ENCODE assay signal across 20 cellular contexts in the genomic region with DNA sequence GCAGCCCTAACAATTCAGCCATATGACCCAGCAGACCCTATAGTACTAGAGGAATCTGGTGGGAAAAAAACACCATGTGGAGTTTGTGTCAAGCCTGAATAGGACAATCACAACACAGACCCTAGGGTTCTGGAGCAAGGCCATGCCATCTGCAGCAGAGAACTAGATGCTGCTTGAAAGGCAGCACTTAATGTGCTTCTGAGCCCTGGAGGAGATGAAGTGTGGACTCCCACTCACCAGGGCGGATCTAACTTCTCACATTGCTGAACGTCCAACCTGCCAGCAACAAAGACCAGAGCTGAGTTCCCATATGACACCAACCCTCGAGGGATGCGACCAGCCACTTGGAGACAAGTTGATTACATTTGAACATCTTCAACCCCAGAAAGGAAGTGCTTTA. TPM values are rescaled to one million over a fixed set of nuclear protein-coding genes. Genes with fewer than 3 reads are reported as not detected.
DNase-seq lines count a peak whose midpoint lies in the region; ATAC-seq and TF ChIP-seq lines count a peak whose summit lies in the region.
"Had no signal": no experiment of that assay in that cellular context is flagged by ENCODE, and none has a peak within 500 bp of the region (broad histone marks: within the 10 kb centered on the region; RNA-seq: fewer than 3 reads in every experiment).

No MANE protein-coding gene starts in this region.

- H3K36me3 ChIP-seq in IMR-90 (ENCODE audit: control insufficient read depth, insufficient read depth, low read length): no peaks in the 10 kb centered on the region
- no peaks in the 10 kb centered on the region for H3K36me3 ChIP-seq in osteoblast (ENCODE audit: insufficient read depth, low read length)
- H3K36me3 ChIP-seq: BE2C; BLaER1 treated with 17β-estradiol and CSF1 and Interleukin-3, amounts not matched to agents 10 nM and 100 nM had no signal

- DNase-seq in DMS 273 (lab: John Stamatoyannopoulos, UW; ENCODE audit: unreplicated experiment) (peak; percentile 34), DMS 273 treated with DMSO at 0.1 percent for 48 hours (lab: John Stamatoyannopoulos, UW) (no peak), IMR-90 (no peak), cerebellar nuclear complex (lab: John Stamatoyannopoulos, UW) (peak; percentile 30 to 80), osteoblast (ENCODE audit: insufficient read length, low spot score, missing footprints) (peak; percentile 14), iPS-NIHi11 (ENCODE audit: low spot score) (no peak)
- no peak for DNase-seq in activated T-helper 1 cell treated with anti-CD3 and anti-CD28 coated beads, Interleukin-12 subunit alpha, Interleukin-12 subunit beta, Interleukin-2, Interleukin-4 antibody, amounts not matched to agents 30 ng/mL and 10 ng/mL and 1 ng/mL, durations not matched to agents 14 hours and 24 hours and 36 hours (ENCODE audit: low spot score)
- DNase-seq: BE2C; CD4-positive, alpha-beta T cell; CD8-positive, alpha-beta memory T cell; DMS79; EL; GF-D8; GM23248; H7; HCEC 1CT had no signal

- H3K18ac ChIP-seq in IMR-90 (ENCODE audit: low read depth, low read length): no peak overlapping the region

- no peak overlapping the region for H3K56ac ChIP-seq in IMR-90 (ENCODE audit: extremely low read depth, insufficient read depth, low read length)

- H2BK120ac ChIP-seq in IMR-90 (ENCODE audit: low read depth, low read length): no peak overlapping the region

- H2AK9ac ChIP-seq in IMR-90 (replicated peaks; ENCODE audit: low read depth, low read length, poor library complexity): no peak overlapping the region

- no peak overlapping the region for H3K4me3 ChIP-seq in IMR-90 (ENCODE audit: insufficient read depth, low read depth, low read length)
- H3K4me3 ChIP-seq in osteoblast (ENCODE audit: insufficient read depth, low read length): no peak overlapping the region
- H3K4me3 ChIP-seq: BLaER1 treated with 17β-estradiol and CSF1 and Interleukin-3, amounts not matched to agents 10 nM and 100 nM; GM23248 had no signal

- H3K9me3 ChIP-seq in IMR-90 (ENCODE audit: control insufficient read depth, insufficient read depth, low read length): no peaks in the 10 kb centered on the region
- H3K9me3 ChIP-seq in osteoblast (ENCODE audit: low read depth, low read length): no peaks in the 10 kb centered on the region
- H3K9me3 ChIP-seq: BE2C; BLaER1 treated with 17β-estradiol and CSF1 and Interleukin-3, amounts not matched to agents 10 nM and 100 nM had no signal

- CTCF ChIA-PET in IMR-90 (lab: Yijun Ruan, JAX): no interaction called here

- no peak overlapping the region for H3K14ac ChIP-seq in IMR-90 (replicated peaks; ENCODE audit: low read depth, low read length)

- H3K27me3 ChIP-seq in IMR-90 (ENCODE audit: control insufficient read depth, insufficient read depth, low read length): no peaks in the 10 kb centered on the region; the same call in 1 of the 2 replicates
- H3K27me3 ChIP-seq in osteoblast (ENCODE audit: insufficient read depth, low read length): peaks cover 12% of the 10 kb centered on the region
- H3K27me3 ChIP-seq: BLaER1 treated with 17β-estradiol and CSF1 and Interleukin-3, amounts not matched to agents 10 nM and 100 nM had no signal

- H3K4me2 ChIP-seq in IMR-90 (ENCODE audit: low read depth, low read length): no peak overlapping the region
- H3K4me2 ChIP-seq in osteoblast (ENCODE audit: insufficient read depth, low read length): no peak overlapping the region
- H3K4me2 ChIP-seq: BLaER1 treated with 17β-estradiol and CSF1 and Interleukin-3, amounts not matched to agents 10 nM and 100 nM had no signal

- in situ Hi-C loops in IMR-90 (cut with MboI; ENCODE audit: low sequenced_read_pairs): no loop called here

- no peak overlapping the region for H3K27ac Mint-ChIP-seq in activated T-helper 1 cell treated with anti-CD3 and anti-CD28 coated beads, Interleukin-12 subunit alpha, Interleukin-12 subunit beta, Interleukin-2, Interleukin-4 antibody, amounts not matched to agents 30 ng/mL and 10 ng/mL and 1 ng/mL, durations not matched to agents 14 hours and 24 hours and 36 hours
- H3K27ac Mint-ChIP-seq: CD14-positive monocyte; CD4-positive, alpha-beta T cell; CD8-positive, alpha-beta memory T cell had no signal

- H4K8ac ChIP-seq in IMR-90 (ENCODE audit: low read depth in 2 of 2, low read length in 2 of 2): no peak overlapping the region

- H3K9ac ChIP-seq in IMR-90 (ENCODE audit: low read depth, low read length): no peak overlapping the region
- H3K9ac ChIP-seq: BLaER1 treated with 17β-estradiol and CSF1 and Interleukin-3, amounts not matched to agents 10 nM and 100 nM; GM23248 had no signal

- intact Hi-C loops in IMR-90 (cut with micrococcal nuclease): no loop called here
- intact Hi-C loops in activated T-helper 1 cell treated with anti-CD3 and anti-CD28 coated beads, Interleukin-12 subunit alpha, Interleukin-12 subunit beta, Interleukin-2, Interleukin-4 antibody, amounts not matched to agents 30 ng/mL and 10 ng/mL and 1 ng/mL, durations not matched to agents 14 hours and 24 hours and 36 hours (cut with micrococcal nuclease): no loop called here

- H2BK15ac ChIP-seq in IMR-90 (ENCODE audit: low read depth, low read length): no peak overlapping the region

- no peaks in the 10 kb centered on the region for H3K9me3 Mint-ChIP-seq in activated T-helper 1 cell treated with anti-CD3 and anti-CD28 coated beads, Interleukin-12 subunit alpha, Interleukin-12 subunit beta, Interleukin-2, Interleukin-4 antibody, amounts not matched to agents 30 ng/mL and 10 ng/mL and 1 ng/mL, durations not matched to agents 14 hours and 24 hours and 36 hours
- H3K9me3 Mint-ChIP-seq: CD8-positive, alpha-beta memory T cell had no signal

- no peaks in the 10 kb centered on the region for H3K4me1 Mint-ChIP-seq in activated T-helper 1 cell treated with anti-CD3 and anti-CD28 coated beads, Interleukin-12 subunit alpha, Interleukin-12 subunit beta, Interleukin-2, Interleukin-4 antibody, amounts not matched to agents 30 ng/mL and 10 ng/mL and 1 ng/mL, durations not matched to agents 14 hours and 24 hours and 36 hours (ENCODE audit: low read depth)
- H3K4me1 Mint-ChIP-seq: CD8-positive, alpha-beta memory T cell had no signal

- no peak overlapping the region for H3K23ac ChIP-seq in IMR-90 (ENCODE audit: low read depth, low read length)

- no TSS peak for BruUV-seq in IMR-90 (replicated peaks; lab: Mats Ljungman, UMichigan)

- no peak for TF ChIP-seq POLR2A in IMR-90 (IDR thresholded peaks at IDR 0.05; ENCODE audit: low read depth, low read length)

- no peaks in the 10 kb centered on the region for H3K79me2 ChIP-seq in osteoblast (ENCODE audit: insufficient read depth, low read length)

- H2BK20ac ChIP-seq in IMR-90 (ENCODE audit: low read depth, low read length): no peak overlapping the region

- ATAC-seq in IMR-90 (ENCODE audit: low read depth) (no peak), GM19023 (IDR thresholded peaks at IDR 0.05; ENCODE audit: unreplicated experiment) (no peak)

- no peak for TF ChIP-seq RAD21 in IMR-90 (IDR thresholded peaks at IDR 0.05; ENCODE audit: low read length)

- H2BK5ac ChIP-seq in IMR-90 (ENCODE audit: low read depth, low read length, poor library complexity, severe bottlenecking): no peak overlapping the region

- peaks cover 4% of the 10 kb centered on the region for H3K27me3 Mint-ChIP-seq in activated T-helper 1 cell treated with anti-CD3 and anti-CD28 coated beads, Interleukin-12 subunit alpha, Interleukin-12 subunit beta, Interleukin-2, Interleukin-4 antibody, amounts not matched to agents 30 ng/mL and 10 ng/mL and 1 ng/mL, durations not matched to agents 14 hours and 24 hours and 36 hours (ENCODE audit: insufficient read depth)

- peak overlapping the region; percentile 20; the same call in 1 of the 2 replicates for H2AK5ac ChIP-seq in IMR-90 (ENCODE audit: low read depth, low read length)

- peaks cover 0 to 36% of the 10 kb centered on the region in 2 experiments; a peak in 2 of 4 replicates for H3K79me1 ChIP-seq in IMR-90 (ENCODE audit: low read depth in 1 of 2, low read length in 2 of 2)

- H3K4ac ChIP-seq in IMR-90 (ENCODE audit: low read depth, low read length): no peak overlapping the region

- WGBS in IMR-90 (ENCODE audit: extremely low coverage in 2 of 2, insufficient read length in 1 of 2), 2 experiments: no CpG with 5 or more reads among the region's 4 CpGs

- POLR2A ChIA-PET in IMR-90 (lab: Charles Lee; ENCODE audit: unreplicated experiment): no interaction called here

- H3K27ac ChIP-seq in IMR-90 (ENCODE audit: insufficient read depth, low read length): no peak overlapping the region
- H3K27ac ChIP-seq in osteoblast (ENCODE audit: low read depth, low read length): no peak overlapping the region
- H3K27ac ChIP-seq: 22Rv1; BLaER1 treated with 17β-estradiol and CSF1 and Interleukin-3, amounts not matched to agents 10 nM and 100 nM; GM23248 had no signal

- H4K5ac ChIP-seq in IMR-90 (ENCODE audit: low read depth, low read length): no peak overlapping the region

- H3K36me3 Mint-ChIP-seq in activated T-helper 1 cell treated with anti-CD3 and anti-CD28 coated beads, Interleukin-12 subunit alpha, Interleukin-12 subunit beta, Interleukin-2, Interleukin-4 antibody, amounts not matched to agents 30 ng/mL and 10 ng/mL and 1 ng/mL, durations not matched to agents 14 hours and 24 hours and 36 hours (ENCODE audit: low read depth): no peaks in the 10 kb centered on the region
- H3K36me3 Mint-ChIP-seq: CD14-positive monocyte; CD8-positive, alpha-beta memory T cell had no signal

- H4K20me1 ChIP-seq in IMR-90 (ENCODE audit: insufficient read depth, low read length): peaks cover 4% of the 10 kb centered on the region; the same call in 1 of the 2 replicates
- H4K20me1 ChIP-seq in osteoblast (ENCODE audit: insufficient read depth, low read length): no peaks in the 10 kb centered on the region
- H4K20me1 ChIP-seq: BLaER1 treated with 17β-estradiol and CSF1 and Interleukin-3, amounts not matched to agents 10 nM and 100 nM had no signal

- no peak overlapping the region for H4K91ac ChIP-seq in IMR-90 (ENCODE audit: insufficient read depth, low read depth, low read length)

- H2AFZ ChIP-seq in IMR-90 (replicated peaks; ENCODE audit: low read length, poor library complexity): no peak overlapping the region
- no peak overlapping the region for H2AFZ ChIP-seq in osteoblast (ENCODE audit: low read length)
- H2AFZ ChIP-seq: GM23248 had no signal

- dilution Hi-C loops in IMR-90 (cut with HindIII; ENCODE audit: low sequenced_read_pairs, unreplicated experiment): no loop called here

- no peak overlapping the region for H3K4me3 Mint-ChIP-seq in activated T-helper 1 cell treated with anti-CD3 and anti-CD28 coated beads, Interleukin-12 subunit alpha, Interleukin-12 subunit beta, Interleukin-2, Interleukin-4 antibody, amounts not matched to agents 30 ng/mL and 10 ng/mL and 1 ng/mL, durations not matched to agents 14 hours and 24 hours and 36 hours
- H3K4me3 Mint-ChIP-seq: CD14-positive monocyte; CD4-positive, alpha-beta T cell; CD8-positive, alpha-beta memory T cell had no signal

- H3K9me1 ChIP-seq in IMR-90 (ENCODE audit: insufficient read depth, low read length): peaks cover 21% of the 10 kb centered on the region

- no peak for TF ChIP-seq CTCF in IMR-90 (conservative IDR thresholded peaks at IDR 0.05; ENCODE audit: low read depth, low read length)
- no peak for TF ChIP-seq CTCF in osteoblast (IDR thresholded peaks at IDR 0.05; ENCODE audit: extremely low read depth, low read depth, low read length)

- H3K4me1 ChIP-seq in IMR-90 (ENCODE audit: control insufficient read depth, insufficient read depth, low read length) (peaks cover 12% of the 10 kb centered on the region; the same call in 1 of the 2 replicates), osteoblast (ENCODE audit: insufficient read depth, low read length) (no peaks in the 10 kb centered on the region)
- H3K4me1 ChIP-seq: BE2C had no signal

RNA-seq across cellular contexts. Expression of gene GABBR2, which starts 43.2 kb away (rescaled TPM):
- total RNA-seq in IMR-90 (2012; rRNA removed): 19.4 and 20.3 TPM in 2 replicates
- 14.2 and 15.4 TPM in 2 replicates for polyA plus RNA-seq in IMR-90 (2012; rRNA removed)
- 9.2 and 11.7 TPM in 2 replicates for polyA plus RNA-seq in IMR-90 (2012; cell fraction: cytosol; rRNA removed)
- polyA plus RNA-seq in IMR-90 (2012; cell fraction: nucleus; rRNA removed; ENCODE audit: low replicate concordance): 5.3 and 6.3 TPM in 2 replicates
- total RNA-seq in osteoblast: under 0.01 and 0.88 TPM in 2 replicates
- not detected in 2 replicates for total RNA-seq in activated T-helper 1 cell treated with anti-CD3 and anti-CD28 coated beads, Interleukin-12 subunit alpha, Interleukin-12 subunit beta, Interleukin-2, Interleukin-4 antibody, amounts not matched to agents 30 ng/mL and 10 ng/mL and 1 ng/mL, durations not matched to agents 14 hours and 24 hours and 36 hours
- total RNA-seq: CD4-positive, alpha-beta T cell; CD8-positive, alpha-beta memory T cell had no signal
- polyA plus RNA-seq: CD14-positive monocyte; CD8-positive, alpha-beta memory T cell had no signal

Comparison
In these comparisons a context has a peak if more than half of its experiments do, and no peak if none do; other contexts are left out.
1. DNase-seq: peak in DMS 273 (single experiment), cerebellar nuclear complex (2 of 2) and osteoblast (single experiment); none in DMS 273 treated with DMSO at 0.1 percent for 48 hours (single experiment), IMR-90 (single experiment), activated T-helper 1 cell treated with anti-CD3 and anti-CD28 coated beads, Interleukin-12 subunit alpha, Interleukin-12 subunit beta, Interleukin-2, Interleukin-4 antibody, amounts not matched to agents 30 ng/mL and 10 ng/mL and 1 ng/mL, durations not matched to agents 14 hours and 24 hours and 36 hours (single experiment) and iPS-NIHi11 (single experiment).
2. RNA of gene GABBR2, which starts 43.2 kb away (total RNA-seq): 19.4 to 20.3 TPM in IMR-90; under 0.01 to 0.88 TPM in osteoblast and not detected in activated T-helper 1 cell treated with anti-CD3 and anti-CD28 coated beads, Interleukin-12 subunit alpha, Interleukin-12 subunit beta, Interleukin-2, Interleukin-4 antibody, amounts not matched to agents 30 ng/mL and 10 ng/mL and 1 ng/mL, durations not matched to agents 14 hours and 24 hours and 36 hours; every median in the first group is over 10 times any median in the second.